In the genomic region with DNA sequence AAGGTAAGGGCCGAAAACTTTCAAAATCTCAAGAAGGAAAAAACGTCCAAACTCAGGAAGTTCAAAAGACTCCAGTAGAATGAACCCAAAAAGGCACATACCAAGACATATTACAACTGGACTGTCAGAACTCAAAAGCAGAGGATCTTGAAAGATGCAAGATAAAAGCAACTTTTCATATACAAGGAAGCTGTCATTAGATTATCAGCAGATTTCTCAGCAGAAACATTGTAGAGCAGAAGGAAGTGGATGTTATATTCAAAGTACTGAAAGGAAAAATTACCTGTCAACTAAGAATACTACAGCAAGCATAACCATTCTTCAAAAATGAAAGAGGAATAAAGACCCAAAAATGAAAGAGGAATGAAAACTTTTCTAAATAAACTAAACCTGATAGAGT, we compare ENCODE assay signal across 8 cellular contexts.
"Had no signal": no experiment of that assay in that cellular context is flagged by ENCODE, and none has a peak within 500 bp of the region (broad histone marks: within the 10 kb centered on the region; RNA-seq: fewer than 3 reads in every experiment).

No MANE protein-coding gene starts in this region.

- H3K4me3 Mint-ChIP-seq: IgD-negative memory B cell had no signal

- FAIRE-seq: HTR-8/SVneo, K562 had no signal

- H3K27me3 Mint-ChIP-seq: IgD-negative memory B cell had no signal

- H3K4me3 ChIP-seq: K562 had no signal

- ATAC-seq: K562 had no signal

- H3K27ac Mint-ChIP-seq: IgD-negative memory B cell had no signal

- H3K27ac ChIP-seq: HL-60, KMS-11 had no signal

- H3K36me3 Mint-ChIP-seq: IgD-negative memory B cell had no signal

- DNase-seq: IMR-90, KBM-7, KG1 had no signal

- H3K9ac ChIP-seq: KMS-11 had no signal

- H3K4me2 ChIP-seq: KMS-11 had no signal
